In genomic region chr15:67784856-67785430, GRCh38 we compare ENCODE assay signal across 12 cellular contexts. TPM values are rescaled to one million over a fixed set of nuclear protein-coding genes. Genes with fewer than 3 reads are reported as not detected.
DNase-seq lines count a peak whose midpoint lies in the region; ATAC-seq and TF ChIP-seq lines count a peak whose summit lies in the region.
"Had no signal": no experiment of that assay in that cellular context is flagged by ENCODE, and none has a peak within 500 bp of the region (broad histone marks: within the 10 kb centered on the region; RNA-seq: fewer than 3 reads in every experiment).

No MANE protein-coding gene starts in this region.

- peaks cover 8% of the 10 kb centered on the region for H3K9me3 Mint-ChIP-seq in glutamatergic neuron (ENCODE audit: unreplicated experiment)
- H3K9me3 Mint-ChIP-seq: GM23338 had no signal

- H3K36me3 Mint-ChIP-seq in glutamatergic neuron (ENCODE audit: unreplicated experiment), result no peaks in the 10 kb centered on the region

- H3K4me3 Mint-ChIP-seq in glutamatergic neuron (ENCODE audit: unreplicated experiment), result no peak overlapping the region
- H3K4me3 Mint-ChIP-seq: GM23338 had no signal

- peaks cover 5% of the 10 kb centered on the region for H3K27me3 Mint-ChIP-seq in glutamatergic neuron (ENCODE audit: unreplicated experiment)

- peak; percentile 21 for ATAC-seq in GM18867 (IDR thresholded peaks at IDR 0.05; ENCODE audit: unreplicated experiment)
- ATAC-seq in GM21717 (IDR thresholded peaks at IDR 0.05; ENCODE audit: unreplicated experiment), result peak; percentile 6
- peak; percentile 20 for ATAC-seq in HG03354 (IDR thresholded peaks at IDR 0.05; ENCODE audit: poor library complexity, severe bottlenecking, unreplicated experiment)
- no peak for ATAC-seq in GM18870 (IDR thresholded peaks at IDR 0.05; ENCODE audit: unreplicated experiment)
- no peak for ATAC-seq in HG02840 (IDR thresholded peaks at IDR 0.05; ENCODE audit: low FRiP score, unreplicated experiment)
- ATAC-seq: GM23338 had no signal

- DNase-seq in glutamatergic neuron (no peak), SKM-1 treated with dmso at 0.1 percent for 144 hours (lab: John Stamatoyannopoulos, UW; ENCODE audit: unreplicated experiment) (no peak), NCI-H1694 treated with DMSO at 0.1 percent for 48 hours (lab: John Stamatoyannopoulos, UW) (no peak)
- DNase-seq: NCI-H1092 treated with DMSO at 0.1 percent for 48 hours had no signal

- peak overlapping the region; percentile 43 for H3K27ac Mint-ChIP-seq in glutamatergic neuron (ENCODE audit: unreplicated experiment)
- H3K27ac Mint-ChIP-seq: GM23338 had no signal

- peaks cover 53% of the 10 kb centered on the region for H3K4me1 Mint-ChIP-seq in glutamatergic neuron (ENCODE audit: low read depth, unreplicated experiment)

- TF ChIP-seq CTCF in glutamatergic neuron (IDR thresholded peaks at IDR 0.05; ENCODE audit: partially characterized antibody, unreplicated experiment), result no peak

RNA-seq across cellular contexts. Expression of gene SKOR1, which starts 40.4 kb away (rescaled TPM):
- 4.0 TPM for total RNA-seq in glutamatergic neuron (ENCODE audit: unreplicated experiment)

RNA-seq across cellular contexts. Expression of gene RNU6-1, which starts 54.9 kb away (rescaled TPM):
- not detected for total RNA-seq in glutamatergic neuron (ENCODE audit: unreplicated experiment)
- total RNA-seq: GM23338; right atrium auricular region; T-helper 2 cell treated with Interferon-gamma antibody and Interleukin-4, amounts not matched to agents 100 ng/mL and 5 ng/mL, for 36 hours had no signal

Comparison
In these comparisons a context has a peak if more than half of its experiments do, and no peak if none do; other contexts are left out.
1. ATAC-seq: peak in GM18867 (single experiment), GM21717 (single experiment) and HG03354 (single experiment); none in GM18870 (single experiment) and HG02840 (single experiment).